In the genomic region with DNA sequence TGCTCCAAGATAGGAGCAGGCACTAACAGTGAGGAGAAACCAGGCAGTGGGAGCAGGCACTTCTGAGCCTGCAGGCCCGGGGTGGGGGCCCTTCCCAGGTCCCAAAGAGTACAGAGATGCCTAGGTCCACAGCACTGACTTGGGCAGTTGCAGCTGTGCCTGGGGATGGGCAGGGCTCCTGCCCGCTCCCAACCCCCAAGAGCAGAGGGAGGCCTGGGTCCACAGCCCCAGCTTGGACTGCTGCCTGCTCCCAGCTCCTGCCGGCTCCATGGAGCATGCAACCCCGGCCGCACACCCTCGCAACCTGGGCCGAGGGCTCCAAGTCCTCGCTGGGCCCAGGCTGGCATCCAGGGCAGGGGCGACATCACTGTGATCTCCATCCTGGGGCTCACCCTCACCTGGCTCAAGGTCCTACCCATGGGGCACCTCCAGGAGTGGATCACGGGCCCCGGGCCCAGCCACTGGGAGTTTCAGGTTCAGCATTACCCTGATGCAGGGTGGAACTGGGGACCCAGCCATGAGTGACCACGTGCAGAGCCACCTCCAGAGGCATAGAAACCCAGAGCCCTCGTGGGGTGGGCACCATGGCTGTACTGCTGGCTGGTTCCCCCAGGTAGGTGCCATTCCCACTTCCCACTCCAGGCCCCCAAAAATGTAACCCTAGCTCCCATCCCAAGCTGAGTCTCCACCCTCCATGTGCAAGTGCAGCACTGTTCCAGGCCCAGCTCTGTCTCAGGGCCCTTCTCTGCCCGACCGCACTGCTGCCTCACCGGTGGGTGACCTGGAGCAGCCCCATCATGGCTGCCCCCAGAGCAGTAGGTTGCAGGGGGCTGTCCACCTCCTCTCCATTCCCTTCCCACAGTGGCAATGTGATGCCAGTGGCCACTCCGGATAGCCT, we compare ENCODE assay signal across 33 cellular contexts.
A peak's percentile ranks its signal among the peaks of the same experiment; 100 is the strongest.
DNase-seq lines count a peak whose midpoint lies in the region; ATAC-seq, FAIRE-seq and TF ChIP-seq lines count a peak whose summit lies in the region.
"Had no signal": no experiment of that assay in that cellular context is flagged by ENCODE, and none has a peak within 500 bp of the region (broad histone marks: within the 10 kb centered on the region; RNA-seq: fewer than 3 reads in every experiment).

No MANE protein-coding gene starts in this region.

- H2BK12ac ChIP-seq in neuronal stem cell (ENCODE audit: low read length) = no peak overlapping the region

- H3K4me2 ChIP-seq in SK-N-SH (no peak overlapping the region), neuronal stem cell (ENCODE audit: insufficient read depth, low read length, poor library complexity, severe bottlenecking) (no peak overlapping the region)

- TF ChIP-seq CTCF in SK-N-SH (IDR thresholded peaks at IDR 0.05) = no peak
- TF ChIP-seq CTCF in kidney (IDR thresholded peaks at IDR 0.05; ENCODE audit: borderline replicate concordance, extremely low read depth, insufficient read depth) = no peak
- no peak for TF ChIP-seq CTCF in upper lobe of right lung (IDR thresholded peaks at IDR 0.05)

- H2AFZ ChIP-seq in SK-N-SH (ENCODE audit: low read depth) (no peak overlapping the region), neuronal stem cell (ENCODE audit: low read length) (no peak overlapping the region)

- POLR2A ChIA-PET in SK-N-SH (lab: Yijun Ruan, JAX) = no interaction called here

- H2BK120ac ChIP-seq in neuronal stem cell (ENCODE audit: low read depth, low read length) = no peak overlapping the region

- no peak overlapping the region for H4K8ac ChIP-seq in neuronal stem cell (ENCODE audit: low read depth, low read length)

- WGBS in SK-N-SH (ENCODE audit: low lambda C conversion rate) = 32% methylated on average over 7 of the region's 17 CpGs
- no CpG with 5 or more reads among the region's 17 CpGs for WGBS in neuronal stem cell (ENCODE audit: extremely low coverage in 2 of 2, insufficient read length in 2 of 2, insufficient replicate concordance in 1 of 2), 2 donors

- H2AK5ac ChIP-seq in neuronal stem cell (ENCODE audit: low read depth, low read length) = no peak overlapping the region

- peak overlapping the region; percentile 80 for H3K23ac ChIP-seq in neuronal stem cell (ENCODE audit: low read depth, low read length, poor library complexity)

- H3F3A ChIP-seq in SK-N-SH (replicated peaks; ENCODE audit: insufficient read depth) = no peaks in the 10 kb centered on the region

- no peaks in the 10 kb centered on the region for H3K79me2 ChIP-seq in SK-N-SH (ENCODE audit: insufficient read depth)

- no peaks in the 10 kb centered on the region for H3K79me1 ChIP-seq in neuronal stem cell (ENCODE audit: low read depth, low read length)

- H3K18ac ChIP-seq in neuronal stem cell (ENCODE audit: low read length) = peak overlapping the region; percentile 65

- no peaks in the 10 kb centered on the region for H4K20me1 ChIP-seq in SK-N-SH (ENCODE audit: insufficient read depth)

- ATAC-seq in SK-N-SH treated with all-trans-retinoic acid at 6 μM for 48 hours (no peak), upper lobe of right lung (peak; percentile 47), GM19395 (IDR thresholded peaks at IDR 0.05; ENCODE audit: unreplicated experiment) (no peak)
- ATAC-seq: left lung had no signal

- H3K9me3 ChIP-seq in SK-N-SH (no peaks in the 10 kb centered on the region), kidney (ENCODE audit: control insufficient read depth in 1 of 2, low read length in 2 of 2) (peaks cover 0 to 4% of the 10 kb centered on the region in 2 donors), neuronal stem cell (replicated peaks in 1 of 2; ENCODE audit: control insufficient read depth in 2 of 2, insufficient read depth in 1 of 2, low read depth in 1 of 2, low read length in 2 of 2) (peaks cover 0 to 3% of the 10 kb centered on the region in 2 donors), upper lobe of right lung (no peaks in the 10 kb centered on the region)
- H3K9me3 ChIP-seq: Caco-2, tibial artery had no signal

- intact Hi-C loops in kidney (cut with DNase I) (no loop called here), upper lobe of right lung (cut with DNase I) (no loop called here)

- H3K36me3 ChIP-seq in SK-N-SH (replicated peaks in 1 of 2; ENCODE audit: control insufficient read depth in 1 of 2, insufficient read depth in 2 of 2, low read length in 1 of 2) (no peaks in the 10 kb centered on the region), kidney (ENCODE audit: control insufficient read depth in 1 of 2, insufficient read depth in 2 of 2, low read length in 2 of 2) (no peaks in the 10 kb centered on the region), neuronal stem cell (replicated peaks in 1 of 2; ENCODE audit: control insufficient read depth in 2 of 2, insufficient read depth in 2 of 2, low read length in 2 of 2) (no peaks in the 10 kb centered on the region), upper lobe of right lung (no peaks in the 10 kb centered on the region)
- H3K36me3 ChIP-seq: cardiac muscle cell, left lung, ovary, tibial artery had no signal

- CTCF ChIA-PET in SK-N-SH (lab: Yijun Ruan, JAX) = no interaction called here

- H2BK15ac ChIP-seq in neuronal stem cell (ENCODE audit: low read length) = peak overlapping the region; percentile 49

- peak overlapping the region; percentile 38 for H3K14ac ChIP-seq in neuronal stem cell (ENCODE audit: low read length)

- FAIRE-seq in kidney (lab: Jason Lieb, UNC) = no peak
- FAIRE-seq: astrocyte, GM12891 had no signal

- no peaks in the 10 kb centered on the region for H3K4me1 ChIP-seq in SK-N-SH (ENCODE audit: control insufficient read depth in 1 of 2, insufficient read depth in 2 of 2, low read depth in 1 of 2, low read length in 1 of 2)
- H3K4me1 ChIP-seq in kidney (ENCODE audit: control insufficient read depth in 1 of 2, insufficient read depth in 1 of 2, low read depth in 1 of 2, low read length in 2 of 2) = no peaks in the 10 kb centered on the region
- peaks cover 2 to 3% of the 10 kb centered on the region in 2 donors for H3K4me1 ChIP-seq in neuronal stem cell (ENCODE audit: control insufficient read depth in 2 of 2, insufficient read depth in 1 of 2, low read depth in 1 of 2, low read length in 2 of 2)
- H3K4me1 ChIP-seq in upper lobe of right lung = no peaks in the 10 kb centered on the region
- H3K4me1 ChIP-seq: Caco-2, left lung, tibial artery had no signal

- no peaks in the 10 kb centered on the region for H3K27me3 ChIP-seq in SK-N-SH (ENCODE audit: insufficient read depth)
- no peaks in the 10 kb centered on the region for H3K27me3 ChIP-seq in neuronal stem cell (ENCODE audit: control insufficient read depth in 3 of 3, insufficient read depth in 3 of 3, low read depth in 1 of 3, low read length in 3 of 3)
- H3K27me3 ChIP-seq in upper lobe of right lung = no peaks in the 10 kb centered on the region
- H3K27me3 ChIP-seq: cardiac muscle cell, left lung, ovary, tibial artery had no signal

- peak overlapping the region; percentile 39 for H2BK5ac ChIP-seq in neuronal stem cell (ENCODE audit: low read length)

- DNase-seq in SK-N-SH (peak; percentile 2), kidney (peak; percentile 70), neuronal stem cell (ENCODE audit: low spot score) (no peak), upper lobe of right lung (no peak), NCI-H82 treated with DMSO at 0.1 percent for 48 hours (lab: John Stamatoyannopoulos, UW; ENCODE audit: unreplicated experiment) (no peak), NCI-H1930 (lab: John Stamatoyannopoulos, UW) (no peak)
- DNase-seq: activated CD4-positive, alpha-beta T cell treated with anti-CD3 and anti-CD28 coated beads, Interleukin-2, amount 50 U/mL, for 1 hour; activated CD4-positive, CD25-positive, alpha-beta regulatory T cell; activated effector memory CD4-positive, alpha-beta T cell treated with Interleukin-2 at 50 U/mL for 16 hours; activated T-cell treated with anti-CD3 and anti-CD28 coated beads, Interleukin-2, amount 50 U/mL, for 1 hour; cortex of kidney; effector memory CD4-positive, alpha-beta T cell; erythroblast; KG1; NCI-H1092 treated with DMSO at 0.1 percent for 48 hours; NCI-H187; NCI-H2171; NCI-H524; NK-92 treated with Interleukin-12 subunit alpha and Interleukin-12 subunit beta, amount 100 ng/mL, for 24 hours; ovary; retina; stimulated activated CD8-positive, alpha-beta memory T cell treated with anti-CD3 and anti-CD28 coated beads, Interleukin-4, amount 100 ng/mL, for 48 hours; tibial artery had no signal

- TF ChIP-seq RAD21 in SK-N-SH (IDR thresholded peaks at IDR 0.05; ENCODE audit: low read length) = no peak

- H3K27ac ChIP-seq in SK-N-SH (ENCODE audit: low read depth in 2 of 2, low read length in 1 of 2) (no peak overlapping the region), kidney (ENCODE audit: low read depth in 2 of 2, low read length in 2 of 2) (no peak overlapping the region), neuronal stem cell (replicated peaks; ENCODE audit: low read length) (no peak overlapping the region), upper lobe of right lung (no peak overlapping the region)
- H3K27ac ChIP-seq: 22Rv1, C4-2B, cardiac muscle cell, left lung, ovary, SK-N-MC, tibial artery had no signal

- H3K9me2 ChIP-seq in SK-N-SH = no peaks in the 10 kb centered on the region

- H3K9ac ChIP-seq in SK-N-SH = no peak overlapping the region
- H3K9ac ChIP-seq in kidney (ENCODE audit: low read length in 2 of 2) = no peak overlapping the region
- H3K9ac ChIP-seq in neuronal stem cell (ENCODE audit: low read depth, low read length, poor library complexity) = no peak overlapping the region

- no peak overlapping the region for H3K4ac ChIP-seq in neuronal stem cell (ENCODE audit: low read length)

- no peak for TF ChIP-seq EP300 in SK-N-SH (IDR thresholded peaks at IDR 0.05; ENCODE audit: borderline replicate concordance in 1 of 2, low read depth in 1 of 2, low read length in 1 of 2)

- H3K4me3 ChIP-seq in SK-N-SH (ENCODE audit: low read depth in 2 of 2, low read length in 1 of 2) = no peak overlapping the region
- no peak overlapping the region for H3K4me3 ChIP-seq in kidney (ENCODE audit: low read length in 2 of 2)
- no peak overlapping the region for H3K4me3 ChIP-seq in neuronal stem cell (ENCODE audit: low read length in 2 of 2)
- no peak overlapping the region for H3K4me3 ChIP-seq in upper lobe of right lung
- H3K4me3 ChIP-seq: cardiac muscle cell, left lung, ovary, SK-N-MC, tibial artery had no signal

- no peak overlapping the region for H4K91ac ChIP-seq in neuronal stem cell (ENCODE audit: low read depth, low read length, poor library complexity)

TF ChIP-seq in SK-N-SH, 30 proteins besides CTCF, POLR2A, EP300 and RAD21 (continues in another document):
- no peak for TF ChIP-seq TAF1 (IDR thresholded peaks at IDR 0.05; ENCODE audit: borderline replicate concordance, low read depth, low read length)

TF ChIP-seq in SK-N-SH treated with all-trans-retinoic acid at 6 μM for 48 hours, 23 proteins besides CTCF, POLR2A, EP300 and RAD21 (continues in another document):
- TF ChIP-seq PPARA (CRISPR knock-in tag; IDR thresholded peaks at IDR 0.05; ENCODE audit: borderline replicate concordance) = no peak
- TF ChIP-seq CSDC2 (CRISPR knock-in tag; IDR thresholded peaks at IDR 0.05) = no peak
- TF ChIP-seq GLIS3 (CRISPR knock-in tag; IDR thresholded peaks at IDR 0.05) = no peak
- no peak for TF ChIP-seq TCF4 (CRISPR knock-in tag; IDR thresholded peaks at IDR 0.05; ENCODE audit: borderline replicate concordance)

Comparison
In these comparisons a context has a peak if more than half of its experiments do, and no peak if none do; other contexts are left out.
1. DNase-seq: peak in SK-N-SH (single experiment) and kidney (single experiment); none in neuronal stem cell (single experiment), upper lobe of right lung (single experiment), NCI-H82 treated with DMSO at 0.1 percent for 48 hours (single experiment) and NCI-H1930 (0 of 2).